10 cellular contexts compared by ENCODE assay signal in genomic region chr13:99577934-99578917, GRCh38. TPM values are rescaled to one million over a fixed set of nuclear protein-coding genes. Genes with fewer than 3 reads are reported as not detected.
DNase-seq lines count a peak whose midpoint lies in the region; FAIRE-seq and TF ChIP-seq lines count a peak whose summit lies in the region.
"Had no signal": no experiment of that assay in that cellular context is flagged by ENCODE, and none has a peak within 500 bp of the region (broad histone marks: within the 10 kb centered on the region; RNA-seq: fewer than 3 reads in every experiment).

No MANE protein-coding gene starts in this region.

- H3K4me1 ChIP-seq in OCI-LY7 (ENCODE audit: insufficient read depth, low read length, poor library complexity, severe bottlenecking) (no peaks in the 10 kb centered on the region), small intestine (ENCODE audit: control insufficient read depth in 2 of 2, insufficient read depth in 1 of 2, low read depth in 1 of 2, low read length in 1 of 2) (no peaks in the 10 kb centered on the region), trophoblast cell (ENCODE audit: control insufficient read depth in 1 of 2, insufficient read depth in 2 of 2, low read length in 2 of 2) (peaks cover 0 to 4% of the 10 kb centered on the region in 2 experiments)

- TF ChIP-seq CTCF in OCI-LY7 (conservative IDR thresholded peaks at IDR 0.05; ENCODE audit: low read length) (0 out of 2 replicates have a peak, but pooled peaks have one; percentile 23), fibroblast of pulmonary artery (IDR thresholded peaks at IDR 0.05; ENCODE audit: low read length, missing control alignments) (peak; percentile 27)

- H3K14ac ChIP-seq in trophoblast cell (ENCODE audit: low read length) = no peak overlapping the region

- H3K4me3 ChIP-seq in OCI-LY7 (ENCODE audit: low read depth, low read length, poor library complexity, severe bottlenecking) (no peak overlapping the region), fibroblast of pulmonary artery (replicated peaks; ENCODE audit: low read depth, low read length) (no peak overlapping the region), small intestine (ENCODE audit: low read depth in 1 of 2, low read length in 2 of 2) (no peak overlapping the region), trophoblast cell (ENCODE audit: low read depth, low read length) (no peak overlapping the region)
- H3K4me3 ChIP-seq: SK-N-MC had no signal

- H4K20me1 ChIP-seq in OCI-LY7 (ENCODE audit: insufficient read depth, low read length) = no peaks in the 10 kb centered on the region

- no peak overlapping the region for H2AK5ac ChIP-seq in trophoblast cell (ENCODE audit: low read length)

- FAIRE-seq in small intestine (lab: Jason Lieb, UNC) = no peak

- H2BK120ac ChIP-seq in trophoblast cell (ENCODE audit: insufficient read depth, low read length, poor library complexity) = no peak overlapping the region

- H3K9ac ChIP-seq in trophoblast cell (ENCODE audit: low read length) = no peak overlapping the region

- BruUV-seq in OCI-LY7 (replicated peaks; lab: Mats Ljungman, UMichigan) = no TSS peak

- H4K91ac ChIP-seq in trophoblast cell (ENCODE audit: low read depth, low read length) = no peak overlapping the region

- no peaks in the 10 kb centered on the region for H3K79me1 ChIP-seq in trophoblast cell (ENCODE audit: low read length)

- intact Hi-C loops in OCI-LY7 (cut with micrococcal nuclease; ENCODE audit: unreplicated experiment) = no loop called here

- no peak overlapping the region for H3K23ac ChIP-seq in trophoblast cell (ENCODE audit: low read length)

- H3K79me2 ChIP-seq in OCI-LY7 (ENCODE audit: insufficient read depth, low read depth, low read length) (no peaks in the 10 kb centered on the region), trophoblast cell (ENCODE audit: control insufficient read depth, insufficient read depth, low read length, poor library complexity) (no peaks in the 10 kb centered on the region)

- no peaks in the 10 kb centered on the region for H3K9me3 ChIP-seq in OCI-LY7 (ENCODE audit: low read length)
- H3K9me3 ChIP-seq in small intestine (ENCODE audit: control insufficient read depth, low read depth) = no peaks in the 10 kb centered on the region
- H3K9me3 ChIP-seq in trophoblast cell (ENCODE audit: insufficient read depth, low read depth, low read length) = no peaks in the 10 kb centered on the region

- H3K27me3 ChIP-seq in small intestine (ENCODE audit: control insufficient read depth in 2 of 2, insufficient read depth in 2 of 2, low read length in 2 of 2) (no peaks in the 10 kb centered on the region), trophoblast cell (ENCODE audit: insufficient read depth, low read length) (peaks cover 2% of the 10 kb centered on the region)

- H3K36me3 ChIP-seq in OCI-LY7 (ENCODE audit: insufficient read depth, low read length) = no peaks in the 10 kb centered on the region
- H3K36me3 ChIP-seq in small intestine (ENCODE audit: control insufficient read depth in 2 of 2, insufficient read depth in 2 of 2, low read length in 2 of 2) = no peaks in the 10 kb centered on the region
- no peaks in the 10 kb centered on the region for H3K36me3 ChIP-seq in trophoblast cell (ENCODE audit: control insufficient read depth in 1 of 2, insufficient read depth in 2 of 2, low read length in 2 of 2)

- POLR2A ChIA-PET in OCI-LY7 (lab: Charles Lee) = interaction anchor here (0.6 to 1.0 kb wide), 3 partner anchors 53 to 72 kb away, joined by 3 to 5 read pairs (median 3); no protein-coding TSS in a partner anchor

- H2AFZ ChIP-seq in OCI-LY7 (ENCODE audit: low read length) (no peak overlapping the region), trophoblast cell (ENCODE audit: insufficient read depth, low read length, poor library complexity) (no peak overlapping the region)

- H3K9me2 ChIP-seq in OCI-LY7 (ENCODE audit: insufficient read depth, low read length) = no peaks in the 10 kb centered on the region

- H3K27ac ChIP-seq in OCI-LY7 (ENCODE audit: low read depth, low read length, poor library complexity, severe bottlenecking) (no peak overlapping the region), small intestine (ENCODE audit: low read depth in 1 of 2, low read length in 1 of 2) (no peak overlapping the region), trophoblast cell (ENCODE audit: low read depth, low read length) (no peak overlapping the region)
- H3K27ac ChIP-seq: SK-N-MC had no signal

- H4K8ac ChIP-seq in trophoblast cell (ENCODE audit: low read depth, low read length) = no peak overlapping the region

- no peak overlapping the region for H4K12ac ChIP-seq in trophoblast cell (ENCODE audit: low read depth, low read length)

- H2BK5ac ChIP-seq in trophoblast cell (ENCODE audit: low read depth, low read length, poor library complexity) = no peak overlapping the region

- WGBS in small intestine, 3 donors = 57 to 67% (median 67%) methylated on average over 10 of the region's 10 CpGs
- no CpG with 5 or more reads among the region's 10 CpGs for WGBS in trophoblast cell (ENCODE audit: extremely low coverage, insufficient coverage, insufficient read length)

- no peak overlapping the region for H3K18ac ChIP-seq in trophoblast cell (ENCODE audit: low read length)

- CTCF ChIA-PET in OCI-LY7 (lab: Charles Lee; ENCODE audit: unreplicated experiment) = no interaction called here

- H2BK12ac ChIP-seq in trophoblast cell (ENCODE audit: low read length) = no peak overlapping the region

- no peak overlapping the region for H3K4me2 ChIP-seq in OCI-LY7 (ENCODE audit: low read length)
- H3K4me2 ChIP-seq in trophoblast cell (ENCODE audit: low read length) = no peak overlapping the region

- DNase-seq in NCI-H2196 (lab: John Stamatoyannopoulos, UW; ENCODE audit: unreplicated experiment) = peak; percentile 1
- DNase-seq in NCI-H2196 treated with DMSO at 0.1 percent for 48 hours (lab: John Stamatoyannopoulos, UW; ENCODE audit: unreplicated experiment) = no peak
- no peak for DNase-seq in OCI-LY7 (ENCODE audit: low spot score)
- DNase-seq in fibroblast of pulmonary artery (ENCODE audit: low read depth) = peak; percentile 26
- DNase-seq in small intestine = peak; percentile 46
- DNase-seq in trophoblast cell = no peak
- no peak for DNase-seq in activated effector memory CD4-positive, alpha-beta T cell treated with anti-CD3 and anti-CD28 coated beads, Interleukin-2, amount 50 U/mL, for 16 hours
- DNase-seq in iPS-NIHi7 (ENCODE audit: extremely low spot score) = no peak
- DNase-seq: activated naive CD8-positive, alpha-beta T cell treated with anti-CD3 and anti-CD28 coated beads, Interleukin-2, amount 10 ng/mL, durations not matched to agents 7 days and 5 days had no signal

- H3K4ac ChIP-seq in trophoblast cell (ENCODE audit: low read depth, low read length) = no peak overlapping the region

RNA-seq across cellular contexts. Expression of gene CLYBL, which starts 28.3 kb away (rescaled TPM):
- 2.8 and 4.1 TPM in 2 replicates for total RNA-seq in OCI-LY7 (2014; rRNA removed; shearing (Covaris generic))
- 6.5 and 7.2 TPM in 2 replicates for total RNA-seq in OCI-LY7 (2022)
- 10 to 100 TPM; 13.0 to 39.4 (median 17.0) TPM for polyA plus RNA-seq in small intestine
- polyA plus RNA-seq in trophoblast cell (2013) = 3.1 and 3.5 TPM in 2 replicates

Comparison
In these comparisons a context has a peak if more than half of its experiments do, and no peak if none do; other contexts are left out.
1. DNase-seq: peak in NCI-H2196 (single experiment), fibroblast of pulmonary artery (single experiment) and small intestine (single experiment); none in NCI-H2196 treated with DMSO at 0.1 percent for 48 hours (single experiment), OCI-LY7 (single experiment), trophoblast cell (0 of 2), activated effector memory CD4-positive, alpha-beta T cell treated with anti-CD3 and anti-CD28 coated beads, Interleukin-2, amount 50 U/mL, for 16 hours (single experiment) and iPS-NIHi7 (single experiment).